Comparison of ENCODE assay signal across 8 cellular contexts in genomic region chr15:57323806-57324589, GRCh38. TPM values are rescaled to one million over a fixed set of nuclear protein-coding genes. Genes with fewer than 3 reads are reported as not detected.
A peak's percentile ranks its signal among the peaks of the same experiment; 100 is the strongest.
DNase-seq lines count a peak whose midpoint lies in the region; ATAC-seq and TF ChIP-seq lines count a peak whose summit lies in the region.

No MANE protein-coding gene starts in this region.

- no peak for TF ChIP-seq POLR2A in body of pancreas (IDR thresholded peaks at IDR 0.05)

- no peak for TF ChIP-seq CTCF in colonic mucosa (IDR thresholded peaks at IDR 0.05)
- TF ChIP-seq CTCF in body of pancreas (IDR thresholded peaks at IDR 0.05), result no peak

- H3K27me3 ChIP-seq in colonic mucosa (no peaks in the 10 kb centered on the region), body of pancreas (no peaks in the 10 kb centered on the region)

- peak; percentile 15 for DNase-seq in stimulated activated CD4-positive, alpha-beta T cell treated with anti-CD3 and anti-CD28 coated beads, Interleukin-15, amount 100 ng/mL, for 24 hours
- no peak for DNase-seq in stimulated activated CD4-positive, alpha-beta T cell treated with anti-CD3 and anti-CD28 coated beads, Interleukin-4, amount 100 ng/mL, for 1 hour
- DNase-seq in NCI-H82 treated with DMSO at 0.1 percent for 48 hours (lab: John Stamatoyannopoulos, UW; ENCODE audit: unreplicated experiment) (peak; percentile 69), colonic mucosa (peak; percentile 88), renal cortical epithelial cell (ENCODE audit: low read depth) (peak; percentile 89), dedifferentiated amniotic fluid mesenchymal stem cell (ENCODE audit: extremely low spot score) (no peak), body of pancreas (no peak)
- no peak for DNase-seq in stimulated activated CD4-positive, alpha-beta T cell treated with anti-CD3 and anti-CD28 coated beads, Interleukin-2, amount 100 ng/mL, for 24 hours

- H3K4me3 ChIP-seq in colonic mucosa (no peak overlapping the region), body of pancreas (no peak overlapping the region)

- H3K36me3 ChIP-seq in colonic mucosa, result no peaks in the 10 kb centered on the region
- H3K36me3 ChIP-seq in body of pancreas (replicated peaks in 1 of 2; ENCODE audit: insufficient read depth in 1 of 2, low read depth in 2 of 2), result no peaks in the 10 kb centered on the region

- intact Hi-C loops in colonic mucosa (cut with DNase I) (no loop called here), body of pancreas (cut with DNase I) (no loop called here)

- no peak for ATAC-seq in body of pancreas

- 44 to 48% methylated on average over 4 of the region's 6 CpGs for WGBS in body of pancreas, 2 donors

- H3K27ac ChIP-seq in colonic mucosa (peak overlapping the region; percentile 78), body of pancreas (no peak overlapping the region)

- no peaks in the 10 kb centered on the region for H3K4me1 ChIP-seq in colonic mucosa
- H3K4me1 ChIP-seq in body of pancreas, result peaks cover 9% of the 10 kb centered on the region

- H3K9ac ChIP-seq in colonic mucosa (ENCODE audit: low read depth in 2 of 2, low read length in 2 of 2), result peak overlapping the region in 1 of 2 donors; percentile 65

- H3K9me3 ChIP-seq in colonic mucosa (no peaks in the 10 kb centered on the region), body of pancreas (no peaks in the 10 kb centered on the region)

RNA-seq across cellular contexts. Expression of gene CGNL1, which starts 52.3 kb away (rescaled TPM):
- total RNA-seq in colonic mucosa (1 to 10 TPM; 3.9 to 4.7 TPM), renal cortical epithelial cell (6.9 and 57.5 TPM in 2 replicates), body of pancreas (10 to 100 TPM; 24.7 to 30.6 TPM)

Comparison
In these comparisons a context has a peak if more than half of its experiments do, and no peak if none do; other contexts are left out.
1. DNase-seq: peak in stimulated activated CD4-positive, alpha-beta T cell treated with anti-CD3 and anti-CD28 coated beads, Interleukin-15, amount 100 ng/mL, for 24 hours (single experiment), NCI-H82 treated with DMSO at 0.1 percent for 48 hours (single experiment), colonic mucosa (single experiment) and renal cortical epithelial cell (single experiment); none in stimulated activated CD4-positive, alpha-beta T cell treated with anti-CD3 and anti-CD28 coated beads, Interleukin-4, amount 100 ng/mL, for 1 hour (single experiment), dedifferentiated amniotic fluid mesenchymal stem cell (single experiment), stimulated activated CD4-positive, alpha-beta T cell treated with anti-CD3 and anti-CD28 coated beads, Interleukin-2, amount 100 ng/mL, for 24 hours (0 of 2) and body of pancreas (0 of 4).